In the genomic region with DNA sequence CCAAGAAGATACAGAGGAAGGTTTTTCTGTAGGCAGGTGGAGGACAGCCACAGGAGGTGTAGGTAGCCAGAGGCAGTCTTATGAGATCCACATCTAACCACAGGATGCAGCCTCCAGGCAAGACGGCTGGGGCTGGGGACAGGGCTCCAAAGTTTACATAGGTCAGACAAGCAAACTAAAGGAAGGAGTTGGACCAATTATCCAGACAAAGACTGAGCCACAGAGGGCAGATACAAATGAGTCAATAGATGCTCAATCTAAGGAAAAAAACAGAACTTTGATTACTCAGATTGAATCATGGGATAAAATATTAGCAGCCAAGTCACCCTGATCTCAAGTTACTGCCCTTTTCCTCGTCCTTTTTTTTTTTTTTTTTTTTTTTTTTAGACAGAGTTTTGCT, we compare ENCODE assay signal across 17 cellular contexts.
DNase-seq lines count a peak whose midpoint lies in the region; ATAC-seq and TF ChIP-seq lines count a peak whose summit lies in the region.
"Had no signal": no experiment of that assay in that cellular context is flagged by ENCODE, and none has a peak within 500 bp of the region (broad histone marks: within the 10 kb centered on the region; RNA-seq: fewer than 3 reads in every experiment).

No MANE protein-coding gene starts in this region.

- H3K4me1 ChIP-seq in PC-3 (ENCODE audit: insufficient read depth, low read length): peaks cover 16% of the 10 kb centered on the region

- no peak overlapping the region for H3K4me3 ChIP-seq in PC-3 (ENCODE audit: low read length)
- H3K4me3 ChIP-seq in foreskin fibroblast (ENCODE audit: low read depth in 1 of 2, low read length in 2 of 2): no peak overlapping the region

- H3K79me2 ChIP-seq in PC-3 (ENCODE audit: low read length): no peaks in the 10 kb centered on the region

- POLR2A ChIA-PET in PC-3 (lab: Charles Lee; ENCODE audit: unreplicated experiment): no interaction called here

- H3K36me3 ChIP-seq in PC-3 (ENCODE audit: low read depth, low read length): no peaks in the 10 kb centered on the region

- no peak overlapping the region for H2AFZ ChIP-seq in PC-3 (ENCODE audit: low read length)

- no peaks in the 10 kb centered on the region for H4K20me1 ChIP-seq in PC-3 (ENCODE audit: low read length)

- intact Hi-C loops in PC-3 (cut with micrococcal nuclease): no loop called here

- DNase-seq in Daoy (ENCODE audit: low read depth) (peak; percentile 16), HT1080 (ENCODE audit: low read depth) (peak; percentile 83), PC-3 (peak; percentile 94), foreskin fibroblast (peak; percentile 41 to 65), omental fat pad (ENCODE audit: low spot score) (no peak), GM20000 (ENCODE audit: low spot score) (no peak)
- no peak for DNase-seq in activated CD4-positive, alpha-beta T cell treated with anti-CD3 and anti-CD28 coated beads for 1 hour
- DNase-seq: 8988T, DMS79, GF-D8, Karpas-422, NCI-H1105 treated with DMSO at 0.1 percent for 48 hours, NCI-H187, NCI-H2107, NCI-H524, SW 1271 had no signal

- BruUV-seq in PC-3 (replicated peaks; lab: Mats Ljungman, UMichigan): no TSS peak

- no peaks in the 10 kb centered on the region for H3K9me3 ChIP-seq in PC-3 (ENCODE audit: low read length)

- CTCF ChIA-PET in PC-3 (lab: Charles Lee): no interaction called here

- no peaks in the 10 kb centered on the region for H3K9me2 ChIP-seq in PC-3 (replicated peaks; ENCODE audit: low read length)

- TF ChIP-seq CTCF in PC-3 (conservative IDR thresholded peaks at IDR 0.05; ENCODE audit: low read depth, low read length) (no peak), foreskin fibroblast (IDR thresholded peaks at IDR 0.05; ENCODE audit: low read depth, low read length) (no peak), omental fat pad (IDR thresholded peaks at IDR 0.05) (no peak), GM20000 (IDR thresholded peaks at IDR 0.05; ENCODE audit: extremely low read depth, missing control alignments) (no peak)

- ATAC-seq in PC-3: peak; percentile 85
- ATAC-seq in HG03460 (IDR thresholded peaks at IDR 0.05; ENCODE audit: unreplicated experiment): no peak
- no peak for ATAC-seq in omental fat pad (ENCODE audit: low FRiP score)

- H3K27me3 ChIP-seq in PC-3 (ENCODE audit: low read length): peaks cover 18% of the 10 kb centered on the region; the same call in 1 of the 2 replicates

- H3K4me2 ChIP-seq in PC-3 (ENCODE audit: low read length): peak overlapping the region; percentile 26

- H3K9ac ChIP-seq in PC-3 (ENCODE audit: low read length): no peak overlapping the region

- H3K27ac ChIP-seq in PC-3 (ENCODE audit: low read length): no peak overlapping the region

- no peaks in the 10 kb centered on the region for H3F3A ChIP-seq in PC-3 (ENCODE audit: low read length, unreplicated experiment)

Comparison
In these comparisons a context has a peak if more than half of its experiments do, and no peak if none do; other contexts are left out.
1. DNase-seq: peak in Daoy (single experiment), HT1080 (single experiment), PC-3 (single experiment) and foreskin fibroblast (2 of 2); none in omental fat pad (single experiment), activated CD4-positive, alpha-beta T cell treated with anti-CD3 and anti-CD28 coated beads for 1 hour (single experiment) and GM20000 (single experiment).